20 cellular contexts compared by ENCODE assay signal in genomic region chr11:15233386-15233785, GRCh38.
DNase-seq lines count a peak whose midpoint lies in the region; ATAC-seq and TF ChIP-seq lines count a peak whose summit lies in the region.
"Had no signal": no experiment of that assay in that cellular context is flagged by ENCODE, and none has a peak within 500 bp of the region (broad histone marks: within the 10 kb centered on the region; RNA-seq: fewer than 3 reads in every experiment).

No MANE protein-coding gene starts in this region.

- no peaks in the 10 kb centered on the region for H3K36me3 ChIP-seq in DOHH2 (ENCODE audit: control insufficient read depth, low read length)

- no peaks in the 10 kb centered on the region for H4K20me1 ChIP-seq in DOHH2 (ENCODE audit: control insufficient read depth, insufficient read depth, low read depth, low read length)

- no peak for TF ChIP-seq CTCF in DOHH2 (IDR thresholded peaks at IDR 0.05; ENCODE audit: low read depth, low read length, poor library complexity, severe bottlenecking)

- H3F3A ChIP-seq in DOHH2 (ENCODE audit: control insufficient read depth, insufficient read depth) = no peaks in the 10 kb centered on the region

- no peaks in the 10 kb centered on the region for H3K79me2 ChIP-seq in DOHH2 (ENCODE audit: control insufficient read depth, low read length)

- no peaks in the 10 kb centered on the region for H3K27me3 ChIP-seq in DOHH2 (ENCODE audit: control insufficient read depth, low read length)

- ATAC-seq in left cardiac atrium = no peak
- ATAC-seq in HG03442 (IDR thresholded peaks at IDR 0.05; ENCODE audit: unreplicated experiment) = no peak
- no peak for ATAC-seq in HG02759 (IDR thresholded peaks at IDR 0.05; ENCODE audit: unreplicated experiment)
- ATAC-seq: HepG2, K562, Panc1 had no signal

- intact Hi-C loops in left cardiac atrium (cut with DNase I) = no loop called here

- H3K4me1 ChIP-seq in DOHH2 (ENCODE audit: control insufficient read depth, low read length) = peaks cover 9% of the 10 kb centered on the region

- no peaks in the 10 kb centered on the region for H3K9me2 ChIP-seq in DOHH2 (replicated peaks; ENCODE audit: control insufficient read depth, low read length)
- H3K9me2 ChIP-seq: SK-N-SH had no signal

- peak; percentile 85 for DNase-seq in NCI-H69 (lab: John Stamatoyannopoulos, UW)
- peak; percentile 58 for DNase-seq in germinal center (ENCODE audit: low spot score)
- no peak for DNase-seq in left cardiac atrium
- DNase-seq in stimulated activated naive CD4-positive, alpha-beta T cell treated with Interleukin-2 at 50 U/mL for 16 hours (lab: John Stamatoyannopoulos, UW) = no peak
- DNase-seq: Calu3; CD4-positive, alpha-beta memory T cell; DMS153; NCI-H1092 treated with DMSO at 0.1 percent for 48 hours; NCI-H2029 treated with DMSO at 0.1 percent for 48 hours; NCI-H226; NCI-H510A treated with DMSO at 0.1 percent for 48 hours; SIG-M5; SK-N-SH had no signal

- H3K9me3 ChIP-seq in DOHH2 (ENCODE audit: control insufficient read depth, insufficient read depth, low read length) = no peaks in the 10 kb centered on the region
- H3K9me3 ChIP-seq: SK-N-SH had no signal

- H3K4me3 ChIP-seq in DOHH2 (ENCODE audit: low read length) = no peak overlapping the region
- H3K4me3 ChIP-seq: K562 had no signal

- peak overlapping the region; percentile 38; the same call in 1 of the 2 replicates for H3K4me2 ChIP-seq in DOHH2 (ENCODE audit: low read length)
- H3K4me2 ChIP-seq: SK-N-SH had no signal

- H3K27ac ChIP-seq in DOHH2 (ENCODE audit: low read depth, low read length) = no peak overlapping the region
- H3K27ac ChIP-seq: HL-60 had no signal

Comparison
In these comparisons a context has a peak if more than half of its experiments do, and no peak if none do; other contexts are left out.
1. DNase-seq: peak in NCI-H69 (single experiment) and germinal center (single experiment); none in left cardiac atrium (single experiment) and stimulated activated naive CD4-positive, alpha-beta T cell treated with Interleukin-2 at 50 U/mL for 16 hours (single experiment).